ENCODE assay signal across 19 cellular contexts in the genomic region with DNA sequence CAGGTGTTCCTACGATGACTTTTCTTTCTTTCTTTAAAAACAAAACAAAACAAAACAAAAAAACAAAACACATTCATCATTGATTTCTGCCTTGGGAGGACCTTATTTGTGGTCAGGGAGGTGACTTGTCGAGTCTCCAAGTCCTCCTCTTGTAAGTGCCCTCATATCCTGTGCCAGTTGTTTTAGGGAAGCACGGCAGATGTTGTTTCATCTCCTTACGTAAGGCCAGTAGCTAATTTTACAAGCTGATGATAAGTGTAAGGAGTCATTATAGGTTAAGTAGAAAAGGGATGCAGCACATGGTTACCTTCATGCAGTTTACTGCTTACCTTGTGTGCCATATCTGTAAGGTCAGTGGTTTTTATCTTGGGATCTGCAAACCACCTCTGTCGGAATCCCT.
"Had no signal": no experiment of that assay in that cellular context is flagged by ENCODE, and none has a peak within 500 bp of the region (broad histone marks: within the 10 kb centered on the region; RNA-seq: fewer than 3 reads in every experiment).

No MANE protein-coding gene starts in this region.

- DNase-seq: effector memory CD4-positive, alpha-beta T cell; heart left ventricle; hippocampal formation; left colon; left ventricle myocardium superior; mesenchymal stem cell; midbrain; nucleus accumbens; pancreas; right cardiac atrium; small intestine; stimulated activated CD4-positive, alpha-beta T cell treated with anti-CD3 and anti-CD28 coated beads, Interleukin-12 subunit alpha, Interleukin-12 subunit beta, amount 100 ng/mL, for 4 hours; stimulated activated naive CD4-positive, alpha-beta T cell treated with Interleukin-2 at 50 U/mL for 16 hours had no signal

- H3K4me1 ChIP-seq: heart left ventricle, neural progenitor cell, pancreas had no signal

- H3K4me2 ChIP-seq: neural progenitor cell had no signal

- H3K9me3 ChIP-seq: heart left ventricle, pancreas had no signal

- H3K9ac ChIP-seq: neural progenitor cell had no signal

- H3K4me3 ChIP-seq: heart left ventricle, lung, neural progenitor cell, pancreas had no signal

- H3K27ac ChIP-seq: heart left ventricle, neural progenitor cell, pancreas had no signal

- H2AFZ ChIP-seq: neural progenitor cell had no signal

- FAIRE-seq: endometrium, frontal cortex, pancreas, small intestine had no signal

- H3K27me3 ChIP-seq: heart left ventricle, neural progenitor cell, pancreas had no signal

- H3K36me3 ChIP-seq: pancreas had no signal

- ATAC-seq: esophagus mucosa; left colon; left ventricle myocardium superior; natural killer cell treated with Interleukin-12 subunit alpha and Interleukin-12 subunit beta and Interleukin-15 and Interleukin-18, amount 100 ng/mL, for 72 hours; pancreas; right cardiac atrium had no signal
